In genomic region chr6:31462026-31462963, GRCh38 we compare ENCODE assay signal across 8 cellular contexts. TPM values are rescaled to one million over a fixed set of nuclear protein-coding genes. Genes with fewer than 3 reads are reported as not detected.
DNase-seq lines count a peak whose midpoint lies in the region; FAIRE-seq and TF ChIP-seq lines count a peak whose summit lies in the region.

No MANE protein-coding gene starts in this region.

- H3K79me2 ChIP-seq in MM.1S (ENCODE audit: low read length): peaks cover 22% of the 10 kb centered on the region
- no peaks in the 10 kb centered on the region for H3K79me2 ChIP-seq in endothelial cell of umbilical vein (ENCODE audit: control insufficient read depth, insufficient read depth, low read length)

- no peaks in the 10 kb centered on the region for H4K20me1 ChIP-seq in MM.1S (ENCODE audit: insufficient read depth, low read length)
- H4K20me1 ChIP-seq in endothelial cell of umbilical vein (replicated peaks; ENCODE audit: control insufficient read depth, extremely low read depth, insufficient read depth, low read length): no peaks in the 10 kb centered on the region

- H3K9ac ChIP-seq in MM.1S (ENCODE audit: low read length): peak overlapping the region; percentile 77; the same call in 1 of the 2 replicates
- H3K9ac ChIP-seq in endothelial cell of umbilical vein (replicated peaks; ENCODE audit: extremely low read depth, insufficient read depth, low read length): no peak overlapping the region

- H3K27ac ChIP-seq in MM.1S (ENCODE audit: low read length) (no peak overlapping the region), endothelial cell of umbilical vein (ENCODE audit: insufficient read depth, low read depth, low read length) (no peak overlapping the region), ovary (peak overlapping the region in 1 of 2 donors; percentile 32)

- CTCF ChIA-PET in endothelial cell of umbilical vein (lab: Charles Lee): interaction anchor here (1.0 to 1.4 kb wide), 3 partner anchors 9 to 20 kb away, joined by 3 to 4 read pairs (median 4); no protein-coding TSS in a partner anchor

- H3K4me2 ChIP-seq in MM.1S (ENCODE audit: low read depth, low read length) (peak overlapping the region; percentile 71), endothelial cell of umbilical vein (ENCODE audit: insufficient read depth, low read length) (no peak overlapping the region)

- 46 to 57% (median 52%) methylated on average over 11 of the region's 11 CpGs for whole genome bisulfite sequencing in ovary, 3 donors

- H3K36me3 ChIP-seq in MM.1S (replicated peaks; ENCODE audit: insufficient read depth, low read length) (no peaks in the 10 kb centered on the region), endothelial cell of umbilical vein (ENCODE audit: control insufficient read depth in 2 of 2, extremely low read depth in 1 of 2, insufficient read depth in 2 of 2, low read length in 2 of 2) (no peaks in the 10 kb centered on the region), ovary (no peaks in the 10 kb centered on the region)

- H3K9me2 ChIP-seq in MM.1S (replicated peaks; ENCODE audit: insufficient read depth, low read length): no peaks in the 10 kb centered on the region

- H2AFZ ChIP-seq in MM.1S (ENCODE audit: low read length) (peak overlapping the region; percentile 85), endothelial cell of umbilical vein (ENCODE audit: low read depth, low read length) (peak overlapping the region; percentile 53)

- H3K4me1 ChIP-seq in MM.1S (ENCODE audit: low read length): peaks cover 24% of the 10 kb centered on the region
- no peaks in the 10 kb centered on the region for H3K4me1 ChIP-seq in endothelial cell of umbilical vein (ENCODE audit: control insufficient read depth, extremely low read depth, insufficient read depth, low read length)
- H3K4me1 ChIP-seq in ovary (ENCODE audit: insufficient read depth): no peaks in the 10 kb centered on the region

- POLR2A ChIA-PET in endothelial cell of umbilical vein (lab: Charles Lee): no interaction called here

- peaks cover 5% of the 10 kb centered on the region; the same call in 1 of the 2 replicates for H3F3A ChIP-seq in MM.1S (ENCODE audit: insufficient read depth, low read length)

- H3K9me1 ChIP-seq in endothelial cell of umbilical vein (replicated peaks; ENCODE audit: control insufficient read depth, extremely low read depth, insufficient read depth, low read length): no peaks in the 10 kb centered on the region

- H3K4me3 ChIP-seq in MM.1S (ENCODE audit: low read length) (peak overlapping the region; percentile 83), endothelial cell of umbilical vein (replicated peaks in 1 of 3; ENCODE audit: insufficient read depth in 1 of 3, low read depth in 1 of 3, low read length in 3 of 3) (no peak overlapping the region), ovary (peak overlapping the region; percentile 25)

- TF ChIP-seq CTCF in MM.1S (IDR thresholded peaks at IDR 0.05; ENCODE audit: low read length) (no peak), endothelial cell of umbilical vein (IDR thresholded peaks at IDR 0.05; ENCODE audit: extremely low read depth in 1 of 2, insufficient read depth in 1 of 2, low read depth in 1 of 2, low read length in 2 of 2) (no peak), ovary (IDR thresholded peaks at IDR 0.05) (no peak)

- H3K27me3 ChIP-seq in MM.1S (replicated peaks; ENCODE audit: insufficient read depth, low read length) (no peaks in the 10 kb centered on the region), endothelial cell of umbilical vein (ENCODE audit: control insufficient read depth in 2 of 2, insufficient read depth in 2 of 2, low read length in 2 of 2) (peaks cover 11 to 15% of the 10 kb centered on the region in 2 experiments), ovary (no peaks in the 10 kb centered on the region)

- dilution Hi-C loops in endothelial cell of umbilical vein (cut with MboI; ENCODE audit: extremely low pct_ligation_motif_present, low sequenced_read_pairs): no loop called here

- FAIRE-seq in endothelial cell of umbilical vein (lab: Jason Lieb, UNC): no peak

- H3K9me3 ChIP-seq in MM.1S (replicated peaks; ENCODE audit: insufficient read depth, low read length): no peaks in the 10 kb centered on the region
- H3K9me3 ChIP-seq in endothelial cell of umbilical vein (replicated peaks; ENCODE audit: control insufficient read depth, insufficient read depth, low read length): no peaks in the 10 kb centered on the region
- no peaks in the 10 kb centered on the region for H3K9me3 ChIP-seq in ovary

- TF ChIP-seq POLR2A in endothelial cell of umbilical vein (IDR thresholded peaks at IDR 0.05; ENCODE audit: low read depth, low read length): no peak
- no peak for TF ChIP-seq POLR2A in ovary (IDR thresholded peaks at IDR 0.05)

- BruUV-seq in endothelial cell of umbilical vein (replicated peaks; lab: Mats Ljungman, UMichigan): no TSS peak

- TF ChIP-seq EP300 in ovary (IDR thresholded peaks at IDR 0.05): no peak

- peak; percentile 64 for DNase-seq in EL
- no peak for DNase-seq in MM.1S
- peak; percentile 6 for DNase-seq in endothelial cell of umbilical vein (ENCODE audit: low read depth, low spot score)
- no peak for DNase-seq in ovary
- DNase-seq in HuH-7 (ENCODE audit: low spot score): no peak
- DNase-seq in NCI-H2171 (lab: John Stamatoyannopoulos, UW): no peak
- no peak for DNase-seq in NCI-H2029 (lab: John Stamatoyannopoulos, UW)
- no peak for DNase-seq in NOMO-1 treated with dmso at 0.1 percent for 144 hours (lab: John Stamatoyannopoulos, UW; ENCODE audit: unreplicated experiment)

- intact Hi-C loops in endothelial cell of umbilical vein (cut with micrococcal nuclease): no loop called here
- intact Hi-C loops in ovary (cut with DNase I): no loop called here

TF ChIP-seq in endothelial cell of umbilical vein, 7 proteins besides CTCF, POLR2A, EP300 and RAD21:
- TF ChIP-seq JUN (IDR thresholded peaks at IDR 0.05; ENCODE audit: borderline replicate concordance, insufficient read depth, insufficient read length, low read depth) (no peak), EZH2 (IDR thresholded peaks at IDR 0.05; ENCODE audit: borderline replicate concordance, low read depth, low read length, severe bottlenecking) (no peak), MAX (IDR thresholded peaks at IDR 0.05; ENCODE audit: insufficient read depth, insufficient read length) (no peak), FOS (IDR thresholded peaks at IDR 0.05; ENCODE audit: borderline replicate concordance, insufficient read depth, low read length) (no peak), MYC (IDR thresholded peaks at IDR 0.05; ENCODE audit: low read depth, low read length) (no peak), POLR2AphosphoS5 (IDR thresholded peaks at IDR 0.05; ENCODE audit: insufficient read depth, low read depth, low read length) (no peak), GATA2 (IDR thresholded peaks at IDR 0.05; ENCODE audit: insufficient read depth, insufficient read length, low read depth, low read length) (no peak)

RNA-seq across cellular contexts. Expression of gene MICB, which starts 35.6 kb away (rescaled TPM):
- 25.9 and 36.3 TPM in 2 replicates for total RNA-seq in endothelial cell of umbilical vein
- polyA plus RNA-seq in endothelial cell of umbilical vein: 32.8 and 35.7 TPM in 2 replicates
- polyA plus RNA-seq in endothelial cell of umbilical vein (2011; cell fraction: cytosol; rRNA removed): 23.2 and 24.5 TPM in 2 replicates
- 20.7 and 21.0 TPM in 2 replicates for polyA plus RNA-seq in endothelial cell of umbilical vein (2011; cell fraction: nucleus; rRNA removed)
- 18.4 and 26.2 TPM in 2 replicates for polyA plus RNA-seq in endothelial cell of umbilical vein (2012)
- 36.5 and 43.9 TPM in 2 replicates for polyA minus RNA-seq in endothelial cell of umbilical vein
- polyA minus RNA-seq in endothelial cell of umbilical vein (2011; cell fraction: cytosol; rRNA and poly(A)+ RNA removed): 17.6 TPM
- polyA minus RNA-seq in endothelial cell of umbilical vein (2011; cell fraction: nucleus; rRNA and poly(A)+ RNA removed): 8.9 and 9.9 TPM in 2 replicates
- total RNA-seq in ovary: 1 to 10 TPM in 4 of 7 donors, under 1 TPM in 3; 0.57 to 1.7 (median 1.3) TPM
- polyA plus RNA-seq in ovary: 10 to 100 TPM in 1 of 2 donors, under 1 TPM in 1; 0.48 to 10.6 TPM

RNA-seq across cellular contexts. Expression of gene MICA, which starts 58.9 kb away (rescaled TPM):
- 42.5 and 45.2 TPM in 2 replicates for total RNA-seq in endothelial cell of umbilical vein
- 99.3 and 101 TPM in 2 replicates for polyA plus RNA-seq in endothelial cell of umbilical vein
- 90.1 and 96.4 TPM in 2 replicates for polyA plus RNA-seq in endothelial cell of umbilical vein (2011; cell fraction: cytosol; rRNA removed)
- 78.3 and 83.9 TPM in 2 replicates for polyA plus RNA-seq in endothelial cell of umbilical vein (2011; cell fraction: nucleus; rRNA removed)
- polyA plus RNA-seq in endothelial cell of umbilical vein (2012): 63.2 and 84.8 TPM in 2 replicates
- polyA minus RNA-seq in endothelial cell of umbilical vein: 78.6 and 95.4 TPM in 2 replicates
- 19.3 TPM for polyA minus RNA-seq in endothelial cell of umbilical vein (2011; cell fraction: cytosol; rRNA and poly(A)+ RNA removed)
- polyA minus RNA-seq in endothelial cell of umbilical vein (2011; cell fraction: nucleus; rRNA and poly(A)+ RNA removed): 17.1 and 21.6 TPM in 2 replicates
- total RNA-seq in ovary: 10 to 100 TPM; 15.8 to 48.9 (median 24.5) TPM
- 10 to 100 TPM; 31.1 to 33.2 TPM for polyA plus RNA-seq in ovary

Comparison
In these comparisons a context has a peak if more than half of its experiments do, and no peak if none do; other contexts are left out.
1. DNase-seq: peak in EL (single experiment) and endothelial cell of umbilical vein (single experiment); none in MM.1S (single experiment), ovary (0 of 5), HuH-7 (single experiment), NCI-H2171 (single experiment), NCI-H2029 (single experiment) and NOMO-1 treated with dmso at 0.1 percent for 144 hours (single experiment).
2. H3K4me3 ChIP-seq: peak in MM.1S (single experiment) and ovary (single experiment); none in endothelial cell of umbilical vein (0 of 3).
3. RNA of gene MICB, which starts 35.6 kb away (total RNA-seq): 25.9 to 36.3 TPM in endothelial cell of umbilical vein; 0.57 to 1.7 TPM in ovary; every median in the first group is over 10 times any median in the second.